Comparison of ENCODE assay signal across 8 cellular contexts in the genomic region with DNA sequence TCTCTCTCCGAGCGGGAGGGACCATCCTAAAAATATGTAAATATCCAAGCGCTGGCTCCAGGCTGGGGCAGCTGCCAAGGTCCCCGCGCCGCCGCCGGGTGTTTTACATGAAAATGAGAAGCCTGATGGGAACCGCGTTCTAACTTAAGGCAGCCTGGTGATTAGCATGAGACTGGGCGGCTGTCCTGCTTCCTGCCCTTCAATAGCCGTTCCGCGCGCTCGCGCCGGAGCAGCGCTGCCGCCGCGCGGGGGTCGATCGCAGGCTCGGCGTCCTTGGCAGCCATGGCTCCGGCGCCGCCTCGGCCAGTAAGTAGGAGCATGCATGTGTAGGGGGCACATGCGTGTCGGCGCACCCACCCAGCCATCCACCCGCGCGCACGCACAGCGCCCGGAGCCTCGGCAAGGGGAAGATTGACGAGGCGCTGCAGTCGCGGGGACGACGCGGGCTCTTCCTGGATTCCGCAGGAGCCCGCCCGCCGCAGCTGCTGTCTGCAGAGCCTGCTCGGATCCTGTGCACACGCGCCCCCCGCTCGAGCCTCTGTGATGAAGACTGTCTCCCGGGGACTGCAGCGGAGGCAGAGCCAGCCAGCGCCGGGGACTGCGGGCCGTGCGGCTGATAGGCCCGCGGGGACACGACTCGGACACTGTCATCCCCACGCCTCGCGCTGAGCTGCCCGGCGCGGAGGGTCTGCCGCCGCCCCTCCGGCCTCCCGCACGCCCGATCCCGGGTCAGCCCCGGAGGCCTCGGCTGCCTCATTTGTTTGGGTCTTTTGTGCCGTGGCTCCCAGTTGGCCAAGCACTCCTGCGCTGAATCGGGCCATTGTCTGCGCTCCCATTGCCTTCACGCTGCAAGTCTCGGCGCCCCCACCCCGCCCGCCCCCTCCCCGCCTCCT. TPM values are rescaled to one million over a fixed set of nuclear protein-coding genes. Genes with fewer than 3 reads are reported as not detected.
DNase-seq lines count a peak whose midpoint lies in the region; ATAC-seq and TF ChIP-seq lines count a peak whose summit lies in the region.

No MANE protein-coding gene starts in this region.

- H3K4me2 ChIP-seq in OCI-LY7 (ENCODE audit: low read length), result 0 out of 2 replicates have a peak overlapping the region, but pooled peaks have one; percentile 20

- H2AFZ ChIP-seq in OCI-LY7 (ENCODE audit: low read length), result no peak overlapping the region

- no peak for TF ChIP-seq POLR2A in right lobe of liver (IDR thresholded peaks at IDR 0.05)

- peak overlapping the region in 1 of 2 donors; percentile 60 for H3K9ac ChIP-seq in stomach smooth muscle (ENCODE audit: low read length in 2 of 2)

- TF ChIP-seq CTCF in OCI-LY7 (conservative IDR thresholded peaks at IDR 0.05; ENCODE audit: low read length), result no peak
- TF ChIP-seq CTCF in right lobe of liver (IDR thresholded peaks at IDR 0.05), result no peak

- BruUV-seq in OCI-LY7 (replicated peaks; lab: Mats Ljungman, UMichigan), result no TSS peak

- 0% methylated on average over 5 of the region's 93 CpGs for WGBS in right lobe of liver (ENCODE audit: insufficient coverage, low coverage, low lambda C conversion rate, missing lambda C conversion rate)

- H3K27me3 ChIP-seq in right lobe of liver, result no peaks in the 10 kb centered on the region
- H3K27me3 ChIP-seq in stomach smooth muscle (ENCODE audit: control insufficient read depth in 1 of 2, insufficient read depth in 2 of 2, low read length in 2 of 2), result no peaks in the 10 kb centered on the region

- H3K27me3 Mint-ChIP-seq in T-helper 1 cell treated with Interleukin-12 subunit alpha and Interleukin-12 subunit beta and Interleukin-4 antibody, amounts not matched to agents 30 μg/mL and 1 μg/mL, for 36 hours (ENCODE audit: low read depth), result peaks cover 76% of the 10 kb centered on the region

- H3K4me1 ChIP-seq in OCI-LY7 (ENCODE audit: insufficient read depth, low read length, poor library complexity, severe bottlenecking), result no peaks in the 10 kb centered on the region
- H3K4me1 ChIP-seq in right lobe of liver, result peaks cover 0 to 9% (median 0%) of the 10 kb centered on the region in 4 donors
- H3K4me1 ChIP-seq in stomach smooth muscle (ENCODE audit: control insufficient read depth, insufficient read depth, low read length), result peaks cover 18% of the 10 kb centered on the region

- peak; percentile 64 to 77 (median 72) for ATAC-seq in right lobe of liver

- H3K27ac ChIP-seq in OCI-LY7 (ENCODE audit: low read depth, low read length, poor library complexity, severe bottlenecking), result no peak overlapping the region
- peak overlapping the region; percentile 6 to 69 (median 62) for H3K27ac ChIP-seq in right lobe of liver
- H3K27ac ChIP-seq in stomach smooth muscle (ENCODE audit: low read length), result peak overlapping the region; percentile 62

- peak overlapping the region; percentile 18 for H3K4me3 Mint-ChIP-seq in T-helper 1 cell treated with Interleukin-12 subunit alpha and Interleukin-12 subunit beta and Interleukin-4 antibody, amounts not matched to agents 30 μg/mL and 1 μg/mL, for 36 hours

- H3K79me2 ChIP-seq in OCI-LY7 (ENCODE audit: insufficient read depth, low read depth, low read length), result no peaks in the 10 kb centered on the region

- H3K9me3 ChIP-seq in OCI-LY7 (ENCODE audit: low read length), result no peaks in the 10 kb centered on the region
- H3K9me3 ChIP-seq in right lobe of liver, result no peaks in the 10 kb centered on the region
- no peaks in the 10 kb centered on the region for H3K9me3 ChIP-seq in stomach smooth muscle (ENCODE audit: control insufficient read depth in 2 of 2, low read length in 2 of 2)

- H3K36me3 ChIP-seq in OCI-LY7 (ENCODE audit: insufficient read depth, low read length), result no peaks in the 10 kb centered on the region
- no peaks in the 10 kb centered on the region for H3K36me3 ChIP-seq in right lobe of liver
- H3K36me3 ChIP-seq in stomach smooth muscle (ENCODE audit: control insufficient read depth in 2 of 2, insufficient read depth in 2 of 2, low read length in 2 of 2), result no peaks in the 10 kb centered on the region

- intact Hi-C loops in OCI-LY7 (cut with micrococcal nuclease; ENCODE audit: unreplicated experiment), result no loop called here
- intact Hi-C loops in right lobe of liver (cut with DNase I), result no loop called here

- no peaks in the 10 kb centered on the region for H4K20me1 ChIP-seq in OCI-LY7 (ENCODE audit: insufficient read depth, low read length)

- H3K4me3 ChIP-seq in OCI-LY7 (ENCODE audit: low read depth, low read length, poor library complexity, severe bottlenecking), result peak overlapping the region; percentile 7
- H3K4me3 ChIP-seq in right lobe of liver, result peak overlapping the region; percentile 67 to 78 (median 77)
- H3K4me3 ChIP-seq in stomach smooth muscle (ENCODE audit: low read length in 2 of 2), result peak overlapping the region; percentile 58 to 86

- DNase-seq in T-helper 1 cell, result no peak
- DNase-seq in OCI-LY7 (ENCODE audit: low spot score), result no peak
- peak; percentile 81 for DNase-seq in ecto neural progenitor cell (ENCODE audit: low spot score)
- peak; percentile 56 to 66 (median 65) for DNase-seq in right lobe of liver
- DNase-seq in EL, result no peak
- no peak for DNase-seq in stimulated activated CD4-positive, alpha-beta T cell treated with anti-CD3 and anti-CD28 coated beads, Interleukin-4, amount 100 ng/mL, for 24 hours

- CTCF ChIA-PET in OCI-LY7 (lab: Charles Lee; ENCODE audit: unreplicated experiment), result no interaction called here

- H3K9me3 Mint-ChIP-seq in T-helper 1 cell treated with Interleukin-12 subunit alpha and Interleukin-12 subunit beta and Interleukin-4 antibody, amounts not matched to agents 30 μg/mL and 1 μg/mL, for 36 hours, result no peaks in the 10 kb centered on the region

- no peaks in the 10 kb centered on the region for H3K9me2 ChIP-seq in OCI-LY7 (ENCODE audit: insufficient read depth, low read length)

- no peaks in the 10 kb centered on the region for H3K4me1 Mint-ChIP-seq in T-helper 1 cell treated with Interleukin-12 subunit alpha and Interleukin-12 subunit beta and Interleukin-4 antibody, amounts not matched to agents 30 μg/mL and 1 μg/mL, for 36 hours (ENCODE audit: low read depth)

- H3K27ac Mint-ChIP-seq in T-helper 1 cell treated with Interleukin-12 subunit alpha and Interleukin-12 subunit beta and Interleukin-4 antibody, amounts not matched to agents 30 μg/mL and 1 μg/mL, for 36 hours, result no peak overlapping the region

- POLR2A ChIA-PET in OCI-LY7 (lab: Charles Lee), result interaction anchor here (0.6 kb wide), 3 partner anchors 16 to 39 kb away, joined by 3 to 4 read pairs (median 3); no protein-coding TSS in a partner anchor

- no peaks in the 10 kb centered on the region for H3K36me3 Mint-ChIP-seq in T-helper 1 cell treated with Interleukin-12 subunit alpha and Interleukin-12 subunit beta and Interleukin-4 antibody, amounts not matched to agents 30 μg/mL and 1 μg/mL, for 36 hours (ENCODE audit: low read depth)

RNA-seq across cellular contexts. Expression of gene STOX2, which starts 0.7 kb away (rescaled TPM):
- not detected in 2 replicates for total RNA-seq in OCI-LY7 (2014; rRNA removed; shearing (Covaris generic))
- 0.38 and 0.53 TPM in 2 replicates for total RNA-seq in OCI-LY7 (2022)
- total RNA-seq in right lobe of liver, result 1 to 10 TPM; 1.9 to 5.1 (median 3.2) TPM

Comparison
In these comparisons a context has a peak if more than half of its experiments do, and no peak if none do; other contexts are left out.
1. DNase-seq: peak in ecto neural progenitor cell (single experiment) and right lobe of liver (3 of 3); none in T-helper 1 cell (0 of 5), OCI-LY7 (single experiment), EL (single experiment) and stimulated activated CD4-positive, alpha-beta T cell treated with anti-CD3 and anti-CD28 coated beads, Interleukin-4, amount 100 ng/mL, for 24 hours (single experiment).
2. H3K4me3 ChIP-seq: peak in every context shown above with its lines; median percentile 77 in right lobe of liver; 72 in stomach smooth muscle; 7 in OCI-LY7.